ENCODE assay signal across 10 cellular contexts in genomic region chr16:83954577-83955016, GRCh38. TPM values are rescaled to one million over a fixed set of nuclear protein-coding genes. Genes with fewer than 3 reads are reported as not detected.
DNase-seq lines count a peak whose midpoint lies in the region; ATAC-seq and TF ChIP-seq lines count a peak whose summit lies in the region.
"Had no signal": no experiment of that assay in that cellular context is flagged by ENCODE, and none has a peak within 500 bp of the region (broad histone marks: within the 10 kb centered on the region; RNA-seq: fewer than 3 reads in every experiment).

No MANE protein-coding gene starts in this region.

- H3K18ac ChIP-seq in mesenchymal stem cell (ENCODE audit: low read depth in 1 of 2, low read length in 2 of 2), result peak overlapping the region; percentile 7 to 77

- no peak overlapping the region for H2AFZ ChIP-seq in mesenchymal stem cell (ENCODE audit: low read depth, low read length)

- H3K9me3 ChIP-seq in colonic mucosa (no peaks in the 10 kb centered on the region), mesenchymal stem cell (ENCODE audit: control insufficient read depth, low read length) (no peaks in the 10 kb centered on the region), aorta (ENCODE audit: control insufficient read depth, low read length) (no peaks in the 10 kb centered on the region)
- no peaks in the 10 kb centered on the region for H3K9me3 ChIP-seq in CD4-positive, alpha-beta T cell (ENCODE audit: control insufficient read depth, low read length)
- H3K9me3 ChIP-seq: BLaER1 treated with 17β-estradiol and CSF1 and Interleukin-3, amounts not matched to agents 10 nM and 100 nM; breast epithelium had no signal

- H3K4me1 Mint-ChIP-seq in activated naive CD8-positive, alpha-beta T cell (ENCODE audit: low read depth), result peaks cover 10% of the 10 kb centered on the region
- H3K4me1 Mint-ChIP-seq in activated naive CD8-positive, alpha-beta T cell treated with anti-CD3 and anti-CD28 coated beads for 36 hours, result peaks cover 9% of the 10 kb centered on the region
- H3K4me1 Mint-ChIP-seq in CD4-positive, alpha-beta T cell (ENCODE audit: low read depth), result peaks cover 12% of the 10 kb centered on the region

- peak overlapping the region in 1 of 2 experiments; percentile 57 for H3K14ac ChIP-seq in mesenchymal stem cell (ENCODE audit: low read length in 2 of 2)

- POLR2A ChIA-PET in CD4-positive, alpha-beta T cell (lab: Charles Lee), result no interaction called here

- peak overlapping the region in 1 of 2 experiments; percentile 38 for H3K4ac ChIP-seq in mesenchymal stem cell (ENCODE audit: low read depth in 1 of 2, low read length in 2 of 2)

- H3K4me1 ChIP-seq in colonic mucosa, result peaks cover 10% of the 10 kb centered on the region
- H3K4me1 ChIP-seq in mesenchymal stem cell (ENCODE audit: control insufficient read depth, insufficient read depth, low read depth, low read length), result peaks cover 25% of the 10 kb centered on the region
- H3K4me1 ChIP-seq in aorta (ENCODE audit: control insufficient read depth in 1 of 2, insufficient read depth in 2 of 2, low read length in 2 of 2), result no peaks in the 10 kb centered on the region

- H3K36me3 ChIP-seq in colonic mucosa, result no peaks in the 10 kb centered on the region
- H3K36me3 ChIP-seq in mesenchymal stem cell (ENCODE audit: control insufficient read depth in 1 of 2, insufficient read depth in 2 of 2, low read depth in 1 of 2, low read length in 2 of 2), result peaks cover 13 to 16% of the 10 kb centered on the region in 2 experiments
- no peaks in the 10 kb centered on the region for H3K36me3 ChIP-seq in aorta (ENCODE audit: control insufficient read depth in 1 of 2, insufficient read depth in 2 of 2, low read length in 1 of 2)
- H3K36me3 ChIP-seq: BLaER1 treated with 17β-estradiol and CSF1 and Interleukin-3, amounts not matched to agents 10 nM and 100 nM; breast epithelium had no signal

- H3K9me3 Mint-ChIP-seq in activated naive CD8-positive, alpha-beta T cell (ENCODE audit: low read depth), result no peaks in the 10 kb centered on the region
- H3K9me3 Mint-ChIP-seq in activated naive CD8-positive, alpha-beta T cell treated with anti-CD3 and anti-CD28 coated beads for 36 hours, result no peaks in the 10 kb centered on the region
- H3K9me3 Mint-ChIP-seq in CD4-positive, alpha-beta T cell, result no peaks in the 10 kb centered on the region

- peak; percentile 45 for ATAC-seq in aorta (ENCODE audit: low FRiP score)
- ATAC-seq in CD4-positive, alpha-beta T cell (ENCODE audit: poor library complexity), result no peak
- no peak for ATAC-seq in HG03460 (IDR thresholded peaks at IDR 0.05; ENCODE audit: unreplicated experiment)

- DNase-seq in activated naive CD8-positive, alpha-beta T cell treated with anti-CD3 and anti-CD28 coated beads for 36 hours, result no peak
- peak; percentile 71 for DNase-seq in colonic mucosa
- DNase-seq in mesenchymal stem cell, result peak; percentile 83
- DNase-seq in aorta, result peak; percentile 84 to 90
- DNase-seq in CD4-positive, alpha-beta T cell, result no peak
- DNase-seq in COR-L47 (lab: John Stamatoyannopoulos, UW), result no peak

- peak overlapping the region in 1 of 2 experiments; percentile 18 for H3K23ac ChIP-seq in mesenchymal stem cell (ENCODE audit: low read length in 2 of 2)

- no peak overlapping the region for H4K8ac ChIP-seq in mesenchymal stem cell (ENCODE audit: low read length)

- intact Hi-C loops in colonic mucosa (cut with DNase I), result no loop called here
- intact Hi-C loops in aorta (cut with DNase I), result loop anchor here (5.0 kb wide), 2 partner anchors 108 to 233 kb away; partner anchors contain the start of gene TAF1C (in 1 of the 2)
- intact Hi-C loops in CD4-positive, alpha-beta T cell (cut with DNase I, micrococcal nuclease), result loop anchor here in 1 of 2 experiments (5.0 kb wide), 2 partner anchors 108 to 553 kb away; no protein-coding TSS in a partner anchor

- H3K4me2 ChIP-seq in mesenchymal stem cell (ENCODE audit: low read length, poor library complexity, severe bottlenecking), result peak overlapping the region; percentile 17

- CTCF ChIA-PET in CD4-positive, alpha-beta T cell (lab: Charles Lee), result no interaction called here

- H3K27ac Mint-ChIP-seq in activated naive CD8-positive, alpha-beta T cell, result no peak overlapping the region
- H3K27ac Mint-ChIP-seq in activated naive CD8-positive, alpha-beta T cell treated with anti-CD3 and anti-CD28 coated beads for 36 hours, result no peak overlapping the region
- no peak overlapping the region for H3K27ac Mint-ChIP-seq in CD4-positive, alpha-beta T cell

- no peak overlapping the region for H4K91ac ChIP-seq in mesenchymal stem cell (ENCODE audit: low read length)

- H3K27me3 ChIP-seq in colonic mucosa (no peaks in the 10 kb centered on the region), mesenchymal stem cell (ENCODE audit: control insufficient read depth in 1 of 2, insufficient read depth in 1 of 2, low read length in 2 of 2) (no peaks in the 10 kb centered on the region), aorta (ENCODE audit: control insufficient read depth in 1 of 2, insufficient read depth in 2 of 2, low read length in 1 of 2) (no peaks in the 10 kb centered on the region)
- H3K27me3 ChIP-seq in CD4-positive, alpha-beta T cell (ENCODE audit: control insufficient read depth, insufficient read depth, low read length), result peaks cover 39% of the 10 kb centered on the region
- H3K27me3 ChIP-seq: breast epithelium had no signal

- peaks cover 6% of the 10 kb centered on the region for H3K79me1 ChIP-seq in mesenchymal stem cell (replicated peaks; ENCODE audit: low read length, poor library complexity, severe bottlenecking)

- no peak overlapping the region for H2BK5ac ChIP-seq in mesenchymal stem cell (ENCODE audit: low read depth, low read length, poor library complexity, severe bottlenecking)

- H3K36me3 Mint-ChIP-seq in activated naive CD8-positive, alpha-beta T cell, result no peaks in the 10 kb centered on the region
- H3K36me3 Mint-ChIP-seq in activated naive CD8-positive, alpha-beta T cell treated with anti-CD3 and anti-CD28 coated beads for 36 hours, result no peaks in the 10 kb centered on the region
- no peaks in the 10 kb centered on the region for H3K36me3 Mint-ChIP-seq in CD4-positive, alpha-beta T cell (ENCODE audit: low read depth)

- H2BK120ac ChIP-seq in mesenchymal stem cell (ENCODE audit: low read depth, low read length), result no peak overlapping the region

- H3K9ac ChIP-seq in colonic mucosa (ENCODE audit: low read depth in 2 of 2, low read length in 2 of 2) (peak overlapping the region; percentile 38 to 51), mesenchymal stem cell (ENCODE audit: low read length) (peak overlapping the region; percentile 96)

- peak overlapping the region in 1 of 2 experiments; percentile 26 for H2BK12ac ChIP-seq in mesenchymal stem cell (ENCODE audit: low read length in 2 of 2)

- H3K27me3 Mint-ChIP-seq in activated naive CD8-positive, alpha-beta T cell, result peaks cover 7% of the 10 kb centered on the region
- peaks cover 28% of the 10 kb centered on the region for H3K27me3 Mint-ChIP-seq in activated naive CD8-positive, alpha-beta T cell treated with anti-CD3 and anti-CD28 coated beads for 36 hours
- peaks cover 33% of the 10 kb centered on the region for H3K27me3 Mint-ChIP-seq in CD4-positive, alpha-beta T cell

- H3K4me3 ChIP-seq in colonic mucosa (peak overlapping the region; percentile 62), mesenchymal stem cell (ENCODE audit: insufficient read depth in 1 of 2, low read depth in 1 of 2, low read length in 2 of 2) (peak overlapping the region in 1 of 2 experiments; percentile 88), aorta (ENCODE audit: low read length in 2 of 2) (no peak overlapping the region)

- H3K4me3 Mint-ChIP-seq in activated naive CD8-positive, alpha-beta T cell, result peak overlapping the region; percentile 35
- no peak overlapping the region for H3K4me3 Mint-ChIP-seq in activated naive CD8-positive, alpha-beta T cell treated with anti-CD3 and anti-CD28 coated beads for 36 hours
- H3K4me3 Mint-ChIP-seq in CD4-positive, alpha-beta T cell, result no peak overlapping the region

- H3K27ac ChIP-seq in colonic mucosa (peak overlapping the region; percentile 95), mesenchymal stem cell (ENCODE audit: low read length, poor library complexity, severe bottlenecking) (no peak overlapping the region), aorta (ENCODE audit: low read depth in 1 of 2, low read length in 2 of 2) (peak overlapping the region in 1 of 2 donors; percentile 41)
- no peak overlapping the region for H3K27ac ChIP-seq in CD4-positive, alpha-beta T cell (ENCODE audit: low read depth, low read length)

- no peak for TF ChIP-seq CTCF in colonic mucosa (IDR thresholded peaks at IDR 0.05)
- no peak for TF ChIP-seq CTCF in CD4-positive, alpha-beta T cell (IDR thresholded peaks at IDR 0.05)

- H2BK15ac ChIP-seq in mesenchymal stem cell (ENCODE audit: low read depth, poor library complexity, severe bottlenecking), result no peak overlapping the region

- H2AK5ac ChIP-seq in mesenchymal stem cell (ENCODE audit: low read length, severe bottlenecking), result peak overlapping the region; percentile 18

- WGBS in mesenchymal stem cell, result 36% methylated on average over 6 of the region's 9 CpGs
- 47 to 51% methylated on average over 9 of the region's 9 CpGs for WGBS in aorta, 2 donors

RNA-seq across cellular contexts. Expression of gene OSGIN1, which starts 1.6 kb away (rescaled TPM):
- total RNA-seq in activated naive CD8-positive, alpha-beta T cell treated with anti-CD3 and anti-CD28 coated beads for 36 hours, result 1 to 10 TPM in 1 of 2 experiments, under 1 TPM in 1; 0.92 to 1.8 TPM
- total RNA-seq in colonic mucosa, result 10 to 100 TPM in 1 of 2 donors, 1 to 10 TPM in 1; 9.4 to 11.9 TPM
- polyA plus RNA-seq in mesenchymal stem cell (2013, experiment 1 of 2), result 5.4 TPM
- 5.9 TPM for polyA plus RNA-seq in mesenchymal stem cell (2013, experiment 2 of 2)
- 10 to 100 TPM; 10.3 to 13.6 TPM for total RNA-seq in aorta
- 10 to 100 TPM; 10.0 to 13.7 TPM for polyA plus RNA-seq in aorta
- 1 to 10 TPM; 2.1 to 2.6 TPM for total RNA-seq in CD4-positive, alpha-beta T cell

RNA-seq across cellular contexts. Expression of gene NECAB2, which starts 13.4 kb away (rescaled TPM):
- total RNA-seq in activated naive CD8-positive, alpha-beta T cell treated with anti-CD3 and anti-CD28 coated beads for 36 hours, result not detected
- total RNA-seq in colonic mucosa (under 1 TPM; 0.25 to 0.42 TPM), aorta (under 1 TPM; 0.23 to 0.75 TPM)
- 0.58 TPM for polyA plus RNA-seq in mesenchymal stem cell (2013, experiment 1 of 2)
- polyA plus RNA-seq in mesenchymal stem cell (2013, experiment 2 of 2), result 0.33 TPM
- polyA plus RNA-seq in aorta, result not detected
- total RNA-seq in CD4-positive, alpha-beta T cell, result not detected

RNA-seq across cellular contexts. Expression of gene MLYCD, which starts 55.7 kb away (rescaled TPM):
- total RNA-seq in activated naive CD8-positive, alpha-beta T cell treated with anti-CD3 and anti-CD28 coated beads for 36 hours, result 1 to 10 TPM; 2.4 TPM
- 10 to 100 TPM in 1 of 2 donors, 1 to 10 TPM in 1; 5.5 to 10.6 TPM for total RNA-seq in colonic mucosa
- 1.3 TPM for polyA plus RNA-seq in mesenchymal stem cell (2013, experiment 1 of 2)
- 1.2 TPM for polyA plus RNA-seq in mesenchymal stem cell (2013, experiment 2 of 2)
- 1 to 10 TPM; 8.6 to 9.2 TPM for total RNA-seq in aorta
- 1 to 10 TPM; 1.6 to 5.0 TPM for polyA plus RNA-seq in aorta
- total RNA-seq in CD4-positive, alpha-beta T cell, result 1 to 10 TPM; 4.7 to 5.3 TPM

Comparison
In these comparisons a context has a peak if more than half of its experiments do, and no peak if none do; other contexts are left out.
1. DNase-seq: peak in colonic mucosa (single experiment), mesenchymal stem cell (single experiment) and aorta (2 of 2); none in activated naive CD8-positive, alpha-beta T cell treated with anti-CD3 and anti-CD28 coated beads for 36 hours (single experiment), CD4-positive, alpha-beta T cell (0 of 10) and COR-L47 (single experiment).